ENCODE assay signal across 22 cellular contexts in genomic region chr11:3367221-3367620, GRCh38.
"Had no signal": no experiment of that assay in that cellular context is flagged by ENCODE, and none has a peak within 500 bp of the region (broad histone marks: within the 10 kb centered on the region; RNA-seq: fewer than 3 reads in every experiment).

No MANE protein-coding gene starts in this region.

- H3K27me3 ChIP-seq: MG63 had no signal

- H3K27me3 Mint-ChIP-seq: T-cell had no signal

- H3K27ac ChIP-seq: RWPE1 had no signal

- H3K4me3 Mint-ChIP-seq: T-cell; T-helper 1 cell treated with Interleukin-12 subunit alpha and Interleukin-12 subunit beta and Interleukin-4 antibody, amounts not matched to agents 30 μg/mL and 1 μg/mL, for 36 hours had no signal

- H3K4me3 ChIP-seq: MG63 had no signal

- ATAC-seq: HepG2, T-cell had no signal

- H3K27ac Mint-ChIP-seq: T-cell; T-helper 1 cell treated with Interleukin-12 subunit alpha and Interleukin-12 subunit beta and Interleukin-4 antibody, amounts not matched to agents 30 μg/mL and 1 μg/mL, for 36 hours had no signal

- DNase-seq: IMR-90, KG1, MG63, NCI-H1092, NCI-H1105 treated with DMSO at 0.1 percent for 48 hours, NCI-H1417 treated with DMSO at 0.1 percent for 48 hours, NCI-H146, NCI-H187, NCI-H2029, NCI-H2081 treated with DMSO at 0.1 percent for 48 hours, NCI-H2171, NCI-H226, NCI-H446, NCI-H510A, NCI-H524 treated with DMSO at 0.1 percent for 48 hours, NCI-H69, NCI-H774, SHP77, T-cell had no signal
